In genomic region chr5:51024263-51024662, GRCh38 we compare ENCODE assay signal across 27 cellular contexts.
"Had no signal": no experiment of that assay in that cellular context is flagged by ENCODE, and none has a peak within 500 bp of the region (broad histone marks: within the 10 kb centered on the region; RNA-seq: fewer than 3 reads in every experiment).

No MANE protein-coding gene starts in this region.

- H3K4me3 ChIP-seq: stomach, suprapubic skin, testis, thoracic aorta, thyroid gland, tibial artery, tibial nerve, transverse colon, upper lobe of left lung, upper lobe of right lung, uterus, vagina had no signal

- H3K4me1 ChIP-seq: stomach, suprapubic skin, testis, thyroid gland, tibial artery, tibial nerve, transverse colon, upper lobe of left lung, upper lobe of right lung, uterus, vagina had no signal

- H3K27ac ChIP-seq: stomach, suprapubic skin, testis, thoracic aorta, thyroid gland, tibial artery, tibial nerve, transverse colon, upper lobe of left lung, upper lobe of right lung, uterus, vagina had no signal

- ATAC-seq: stimulated activated effector memory CD8-positive, alpha-beta T cell treated with anti-CD3 and anti-CD28 coated beads, Interleukin-12 subunit alpha, Interleukin-12 subunit beta, amount 100 ng/mL, for 72 hours; stimulated activated memory B cell treated with anti-CD40 and anti-IgM and Interleukin-4, amounts not matched to agents 10 μg/mL and 1 μg/mL and 100 μg/mL, for 72 hours; stimulated activated naive B cell treated with anti-CD40 and anti-IgM and Interleukin-4, amounts not matched to agents 10 μg/mL and 1 μg/mL and 100 μg/mL, for 72 hours; stimulated activated naive CD8-positive, alpha-beta T cell treated with anti-CD3 and anti-CD28 coated beads, Interleukin-15, amount 100 ng/mL, for 72 hours; stimulated activated naive CD8-positive, alpha-beta T cell treated with anti-CD3 and anti-CD28 coated beads, Interleukin-15, Interleukin-2, amounts not matched to agents 100 U/mL and 50 U/mL, for 24 hours; upper lobe of right lung had no signal

- DNase-seq: stimulated activated CD4-positive, alpha-beta T cell treated with anti-CD3 and anti-CD28 coated beads, Interleukin-2, amount 100 ng/mL, for 48 hours; stimulated activated CD4-positive, alpha-beta T cell treated with anti-CD3 and anti-CD28 coated beads, Interleukin-4, amount 100 ng/mL, for 1 hour; stimulated activated CD4-positive, alpha-beta T cell treated with anti-CD3 and anti-CD28 coated beads, Interleukin-4, amount 100 ng/mL, for 24 hours; stimulated activated CD4-positive, alpha-beta T cell treated with anti-CD3 and anti-CD28 coated beads, Interleukin-4, amount 100 ng/mL, for 4 hours; stimulated activated CD8-positive, alpha-beta memory T cell treated with anti-CD3 and anti-CD28 coated beads, Interleukin-4, amount 100 ng/mL, for 48 hours; stimulated activated naive B cell treated with anti-CD40 and anti-IgM and Interleukin-4, amounts not matched to agents 10 μg/mL and 1 μg/mL and 100 μg/mL, for 72 hours; stimulated activated naive CD4-positive, alpha-beta T cell; stimulated activated naive CD4-positive, alpha-beta T cell treated with Interleukin-2 at 50 U/mL for 16 hours; stimulated activated naive CD8-positive, alpha-beta T cell treated with anti-CD3 and anti-CD28 coated beads, Interleukin-15, amount 100 ng/mL, for 72 hours; stimulated activated naive CD8-positive, alpha-beta T cell treated with anti-CD3 and anti-CD28 coated beads, Interleukin-15, Interleukin-2, amounts not matched to agents 100 U/mL and 50 U/mL, for 24 hours; stomach; substantia nigra; testis; thyroid gland; tibial artery; transverse colon; trophoblast cell; upper lobe of left lung; upper lobe of right lung; uterus had no signal

- H3K27me3 ChIP-seq: stomach, suprapubic skin, testis, thyroid gland, tibial artery, tibial nerve, transverse colon, upper lobe of left lung, upper lobe of right lung, uterus, vagina had no signal

- FAIRE-seq: urothelium cell line had no signal

- H3K36me3 ChIP-seq: stomach, suprapubic skin, thoracic aorta, thyroid gland, tibial artery, tibial nerve, transverse colon, upper lobe of left lung, upper lobe of right lung, uterus, vagina had no signal

- H3K9me3 ChIP-seq: stomach, suprapubic skin, testis, thoracic aorta, thyroid gland, tibial artery, tibial nerve, transverse colon, upper lobe of left lung, upper lobe of right lung, uterus, vagina had no signal
